1 cellular context compared by ENCODE assay signal in genomic region chr14:64676410-64677008, GRCh38.
TF ChIP-seq lines count a peak whose summit lies in the region.

No MANE protein-coding gene starts in this region.

TF ChIP-seq in K562, 482 proteins besides CTCF, POLR2A, EP300 and RAD21:
- TF ChIP-seq SPI1 (IDR thresholded peaks at IDR 0.05; ENCODE audit: borderline replicate concordance, low read depth, low read length) (peak; percentile 78), PRPF4 (IDR thresholded peaks at IDR 0.05; ENCODE audit: insufficient read depth, low read depth, low read length, poor library complexity, severe bottlenecking) (no peak), ZKSCAN3 (CRISPR knock-in tag; IDR thresholded peaks at IDR 0.05) (no peak), DNMT1 (IDR thresholded peaks at IDR 0.05) (no peak), ERF (CRISPR knock-in tag; IDR thresholded peaks at IDR 0.05) (no peak), HNRNPLL (IDR thresholded peaks at IDR 0.05; ENCODE audit: low read depth, low read length, poor library complexity, severe bottlenecking) (no peak), NCOA6 (IDR thresholded peaks at IDR 0.05) (no peak), NFE2 (IDR thresholded peaks at IDR 0.05; ENCODE audit: low read depth) (no peak)
